In genomic region chr16:55489119-55489955, GRCh38 we compare ENCODE assay signal across 24 cellular contexts. TPM values are rescaled to one million over a fixed set of nuclear protein-coding genes. Genes with fewer than 3 reads are reported as not detected.
"Had no signal": no experiment of that assay in that cellular context is flagged by ENCODE, and none has a peak within 500 bp of the region (broad histone marks: within the 10 kb centered on the region; RNA-seq: fewer than 3 reads in every experiment).

No MANE protein-coding gene starts in this region.

- H3K4me1 Mint-ChIP-seq: activated CD4-positive, alpha-beta T cell treated with anti-CD3 and anti-CD28 coated beads, Interleukin-2, amount 10 ng/mL, durations not matched to agents 24 days and 14 days; activated CD8-positive, alpha-beta memory T cell treated with anti-CD3 and anti-CD28 coated beads, Interleukin-2, amount 10 ng/mL, durations not matched to agents 7 days and 5 days; activated naive CD4-positive, alpha-beta T cell treated with anti-CD3 and anti-CD28 coated beads, Interleukin-2, amount 10 ng/mL, durations not matched to agents 7 days and 5 days; activated naive CD8-positive, alpha-beta T cell treated with anti-CD3 and anti-CD28 coated beads, Interleukin-2, amount 50 U/mL, for 24 hours; nephron progenitor cell had no signal

- H3K27me3 Mint-ChIP-seq: activated naive CD4-positive, alpha-beta T cell treated with anti-CD3 and anti-CD28 coated beads, Interleukin-2, amount 10 ng/mL, durations not matched to agents 7 days and 5 days; activated naive CD8-positive, alpha-beta T cell treated with anti-CD3 and anti-CD28 coated beads, Interleukin-2, amount 50 U/mL, for 24 hours had no signal

- H3K4me1 ChIP-seq: foreskin keratinocyte had no signal

- H3K27ac ChIP-seq: foreskin keratinocyte, SK-N-MC, spleen, VCaP had no signal

- DNase-seq: activated CD4-positive, alpha-beta T cell treated with anti-CD3 and anti-CD28 coated beads, Interleukin-2, amount 10 ng/mL, durations not matched to agents 24 days and 14 days; activated CD8-positive, alpha-beta memory T cell treated with anti-CD3 and anti-CD28 coated beads, Interleukin-2, amount 10 ng/mL, durations not matched to agents 7 days and 5 days; activated CD8-positive, alpha-beta T cell treated with anti-CD3 and anti-CD28 coated beads for 36 hours; activated effector memory CD4-positive, alpha-beta T cell treated with anti-CD3 and anti-CD28 coated beads, Interleukin-2, amount 50 U/mL, for 16 hours; activated naive CD4-positive, alpha-beta T cell treated with anti-CD3 and anti-CD28 coated beads, Interleukin-2, amount 10 ng/mL, durations not matched to agents 7 days and 5 days; activated naive CD8-positive, alpha-beta T cell treated with anti-CD3 and anti-CD28 coated beads, Interleukin-2, amount 50 U/mL, for 24 hours; activated T-cell treated with anti-CD3 and anti-CD28 coated beads for 4 hours; aorta; cerebellar nuclear complex; cortex of kidney; erythroblast; foreskin keratinocyte; hypothalamus; left ventricle myocardium superior; nephron progenitor cell; nucleus accumbens; spleen; stimulated activated CD4-positive, alpha-beta T cell treated with anti-CD3 and anti-CD28 coated beads, Interleukin-4, amount 100 ng/mL, for 1 hour; stimulated activated naive CD4-positive, alpha-beta T cell treated with Interleukin-2 at 50 U/mL for 16 hours; thyroid gland had no signal

- ATAC-seq: activated CD4-positive, CD25-positive, alpha-beta regulatory T cell treated with anti-CD3 and anti-CD28 coated beads, Interleukin-2, amount 50 U/mL, for 24 hours; activated CD8-positive, alpha-beta memory T cell treated with anti-CD3 and anti-CD28 coated beads, Interleukin-2, amount 10 ng/mL, durations not matched to agents 7 days and 5 days; activated CD8-positive, alpha-beta T cell treated with anti-CD3 and anti-CD28 coated beads for 36 hours; activated naive CD8-positive, alpha-beta T cell treated with anti-CD3 and anti-CD28 coated beads, Interleukin-2, amount 50 U/mL, for 24 hours; foreskin keratinocyte; left ventricle myocardium superior had no signal

- H3K9me3 Mint-ChIP-seq: activated CD4-positive, alpha-beta T cell treated with anti-CD3 and anti-CD28 coated beads, Interleukin-2, amount 10 ng/mL, durations not matched to agents 24 days and 14 days; activated CD8-positive, alpha-beta T cell treated with anti-CD3 and anti-CD28 coated beads for 36 hours; activated naive CD4-positive, alpha-beta T cell treated with anti-CD3 and anti-CD28 coated beads, Interleukin-2, amount 10 ng/mL, durations not matched to agents 7 days and 5 days; nephron progenitor cell had no signal

- H3K4me3 Mint-ChIP-seq: activated CD4-positive, alpha-beta T cell treated with anti-CD3 and anti-CD28 coated beads, Interleukin-2, amount 10 ng/mL, durations not matched to agents 24 days and 14 days; activated CD8-positive, alpha-beta memory T cell treated with anti-CD3 and anti-CD28 coated beads, Interleukin-2, amount 10 ng/mL, durations not matched to agents 7 days and 5 days; activated CD8-positive, alpha-beta T cell treated with anti-CD3 and anti-CD28 coated beads for 36 hours; activated naive CD4-positive, alpha-beta T cell treated with anti-CD3 and anti-CD28 coated beads, Interleukin-2, amount 10 ng/mL, durations not matched to agents 7 days and 5 days; activated naive CD8-positive, alpha-beta T cell treated with anti-CD3 and anti-CD28 coated beads, Interleukin-2, amount 50 U/mL, for 24 hours; nephron progenitor cell had no signal

- H3K4me3 ChIP-seq: SK-N-MC, spleen had no signal

- H3K27ac Mint-ChIP-seq: activated CD4-positive, alpha-beta T cell treated with anti-CD3 and anti-CD28 coated beads, Interleukin-2, amount 10 ng/mL, durations not matched to agents 24 days and 14 days; activated CD8-positive, alpha-beta memory T cell treated with anti-CD3 and anti-CD28 coated beads, Interleukin-2, amount 10 ng/mL, durations not matched to agents 7 days and 5 days; activated CD8-positive, alpha-beta T cell treated with anti-CD3 and anti-CD28 coated beads for 36 hours; activated naive CD4-positive, alpha-beta T cell treated with anti-CD3 and anti-CD28 coated beads, Interleukin-2, amount 10 ng/mL, durations not matched to agents 7 days and 5 days; activated naive CD8-positive, alpha-beta T cell treated with anti-CD3 and anti-CD28 coated beads, Interleukin-2, amount 50 U/mL, for 24 hours had no signal

- H3K36me3 Mint-ChIP-seq: activated CD8-positive, alpha-beta memory T cell treated with anti-CD3 and anti-CD28 coated beads, Interleukin-2, amount 10 ng/mL, durations not matched to agents 7 days and 5 days; activated naive CD4-positive, alpha-beta T cell treated with anti-CD3 and anti-CD28 coated beads, Interleukin-2, amount 10 ng/mL, durations not matched to agents 7 days and 5 days had no signal

- H3K9me3 ChIP-seq: spleen, thyroid gland had no signal

- H3K27me3 ChIP-seq: foreskin keratinocyte, spleen, thyroid gland had no signal

RNA-seq across cellular contexts. Expression of gene MMP2, which starts 10.3 kb away (rescaled TPM):
- total RNA-seq: activated CD4-positive, alpha-beta T cell treated with anti-CD3 and anti-CD28 coated beads, Interleukin-2, amount 10 ng/mL, durations not matched to agents 24 days and 14 days; activated CD8-positive, alpha-beta memory T cell treated with anti-CD3 and anti-CD28 coated beads, Interleukin-2, amount 10 ng/mL, durations not matched to agents 7 days and 5 days; activated CD8-positive, alpha-beta T cell treated with anti-CD3 and anti-CD28 coated beads for 36 hours; T-helper 2 cell treated with Interferon-gamma antibody and Interleukin-4, amounts not matched to agents 100 ng/mL and 5 ng/mL, for 36 hours had no signal
